Comparison of ENCODE assay signal across 17 cellular contexts in the genomic region with DNA sequence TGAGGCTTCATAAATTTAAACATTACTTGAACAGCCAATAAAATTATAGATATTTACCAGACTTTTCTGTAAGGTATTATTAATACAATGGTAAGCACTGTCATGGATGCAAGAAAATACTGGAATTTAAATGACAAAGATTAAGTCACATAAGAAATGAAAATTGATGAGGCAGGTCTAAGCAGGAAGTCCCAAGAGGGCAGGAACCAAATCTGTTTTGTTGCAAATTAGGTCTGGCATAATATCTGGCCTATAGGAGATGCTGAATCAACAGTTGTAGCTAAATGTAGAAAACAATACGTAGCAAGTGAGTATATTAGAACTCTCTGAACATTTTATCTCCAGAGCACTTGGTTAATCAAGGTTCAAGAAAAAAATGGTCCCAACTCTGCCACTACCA.
DNase-seq lines count a peak whose midpoint lies in the region; ATAC-seq and TF ChIP-seq lines count a peak whose summit lies in the region.
"Had no signal": no experiment of that assay in that cellular context is flagged by ENCODE, and none has a peak within 500 bp of the region (broad histone marks: within the 10 kb centered on the region; RNA-seq: fewer than 3 reads in every experiment).

No MANE protein-coding gene starts in this region.

- DNase-seq in NAMALWA (ENCODE audit: low spot score) (peak; percentile 56), chondrocyte (ENCODE audit: low spot score) (no peak), osteocyte (ENCODE audit: extremely low spot score, unreplicated experiment) (no peak), NCI-H1105 treated with DMSO at 0.1 percent for 48 hours (lab: John Stamatoyannopoulos, UW) (no peak)
- DNase-seq: Caco-2, GM23248, Kasumi-1, NCI-H1436 treated with DMSO at 0.1 percent for 48 hours, NCI-H2081, NCI-H510A treated with DMSO at 0.1 percent for 48 hours, RPMI8226, SJCRH30 had no signal

- TF ChIP-seq CTCF in chondrocyte (IDR thresholded peaks at IDR 0.05): no peak
- TF ChIP-seq CTCF in osteocyte (IDR thresholded peaks at IDR 0.05): no peak

- peaks cover 0 to 100% (median 5%) of the 10 kb centered on the region in 11 experiments; a peak in 9 of 22 replicates for H4K20me1 ChIP-seq in BLaER1 treated with 17β-estradiol and CSF1 and Interleukin-3, amounts not matched to agents 10 nM and 100 nM

- no peaks in the 10 kb centered on the region for H3K9me3 ChIP-seq in BLaER1 treated with 17β-estradiol and CSF1 and Interleukin-3, amounts not matched to agents 10 nM and 100 nM (replicated peaks in 1 of 11)
- H3K9me3 ChIP-seq: Caco-2, SJCRH30 had no signal

- H3K9me3 Mint-ChIP-seq in chondrocyte (ENCODE audit: low read depth) (peaks cover 8% of the 10 kb centered on the region), osteocyte (ENCODE audit: unreplicated experiment) (peaks cover 9% of the 10 kb centered on the region)

- H3K27me3 Mint-ChIP-seq in chondrocyte (ENCODE audit: low read depth) (no peaks in the 10 kb centered on the region), osteocyte (ENCODE audit: unreplicated experiment) (no peaks in the 10 kb centered on the region)

- peak overlapping the region; percentile 82 for H3K27ac Mint-ChIP-seq in chondrocyte (ENCODE audit: unreplicated experiment)
- peak overlapping the region; percentile 87 for H3K27ac Mint-ChIP-seq in osteocyte (ENCODE audit: unreplicated experiment)

- ATAC-seq in HG03432 (IDR thresholded peaks at IDR 0.05; ENCODE audit: unreplicated experiment) (no peak), GM19351 (IDR thresholded peaks at IDR 0.05; ENCODE audit: unreplicated experiment) (no peak), HG03354 (IDR thresholded peaks at IDR 0.05; ENCODE audit: poor library complexity, severe bottlenecking, unreplicated experiment) (no peak)

- H3K4me1 ChIP-seq in BLaER1 treated with 17β-estradiol and CSF1 and Interleukin-3, amounts not matched to agents 10 nM and 100 nM: peaks cover 28 to 63% (median 49%) of the 10 kb centered on the region in 10 experiments
- H3K4me1 ChIP-seq: Caco-2, SJCRH30 had no signal

- H3K36me3 ChIP-seq in BLaER1 treated with 17β-estradiol and CSF1 and Interleukin-3, amounts not matched to agents 10 nM and 100 nM: peaks cover 0 to 59% (median 0%) of the 10 kb centered on the region in 11 experiments; a peak in 3 of 22 replicates
- H3K36me3 ChIP-seq: SJCRH30 had no signal

- no peak overlapping the region for H3K4me3 ChIP-seq in BLaER1 treated with 17β-estradiol and CSF1 and Interleukin-3, amounts not matched to agents 10 nM and 100 nM
- H3K4me3 ChIP-seq: GM23248, SJCRH30 had no signal

- peaks cover 4% of the 10 kb centered on the region for H3K36me3 Mint-ChIP-seq in chondrocyte (ENCODE audit: low read depth)
- H3K36me3 Mint-ChIP-seq in osteocyte (ENCODE audit: unreplicated experiment): peaks cover 15% of the 10 kb centered on the region
- H3K36me3 Mint-ChIP-seq: CD14-positive monocyte had no signal

- H3K27me3 ChIP-seq in BLaER1 treated with 17β-estradiol and CSF1 and Interleukin-3, amounts not matched to agents 10 nM and 100 nM: no peaks in the 10 kb centered on the region
- H3K27me3 ChIP-seq: SJCRH30 had no signal

- peak overlapping the region; percentile 36 for H3K4me3 Mint-ChIP-seq in chondrocyte (ENCODE audit: unreplicated experiment)
- H3K4me3 Mint-ChIP-seq in osteocyte (ENCODE audit: unreplicated experiment): peak overlapping the region; percentile 19
- H3K4me3 Mint-ChIP-seq: CD14-positive monocyte had no signal

- peak overlapping the region in 8 of 11 experiments; percentile 14 to 74 (median 64); a peak in 7 of 22 replicates for H3K4me2 ChIP-seq in BLaER1 treated with 17β-estradiol and CSF1 and Interleukin-3, amounts not matched to agents 10 nM and 100 nM

- H3K9ac ChIP-seq in BLaER1 treated with 17β-estradiol and CSF1 and Interleukin-3, amounts not matched to agents 10 nM and 100 nM: peak overlapping the region in 1 of 11 experiments; percentile 15; a peak in 1 of 22 replicates
- H3K9ac ChIP-seq: GM23248 had no signal

- peak overlapping the region in 5 of 11 experiments; percentile 9 to 64 (median 38); a peak in 7 of 22 replicates for H3K27ac ChIP-seq in BLaER1 treated with 17β-estradiol and CSF1 and Interleukin-3, amounts not matched to agents 10 nM and 100 nM
- H3K27ac ChIP-seq: SJCRH30 had no signal

- peaks cover 29% of the 10 kb centered on the region for H3K4me1 Mint-ChIP-seq in chondrocyte (ENCODE audit: low read depth)
- peaks cover 44% of the 10 kb centered on the region for H3K4me1 Mint-ChIP-seq in osteocyte (ENCODE audit: unreplicated experiment)
